In genomic region chr20:1706887-1707286, GRCh38 we compare ENCODE assay signal across 11 cellular contexts. TPM values are rescaled to one million over a fixed set of nuclear protein-coding genes. Genes with fewer than 3 reads are reported as not detected.
"Had no signal": no experiment of that assay in that cellular context is flagged by ENCODE, and none has a peak within 500 bp of the region (broad histone marks: within the 10 kb centered on the region; RNA-seq: fewer than 3 reads in every experiment).

No MANE protein-coding gene starts in this region.

RNA-seq across cellular contexts. Expression of gene SIRPG, which starts 49.3 kb away (rescaled TPM):
- total RNA-seq: cerebellum, dermis blood vessel endothelial cell, endothelial cell of umbilical vein, epithelial cell of proximal tubule, gastrocnemius medialis, glomerular endothelial cell, kidney epithelial cell, lung microvascular endothelial cell, mesenteric fat pad, mesothelial cell of epicardium had no signal
- polyA plus RNA-seq: endothelial cell of umbilical vein, keratinocyte had no signal
